Comparison of ENCODE assay signal across 9 cellular contexts in genomic region chr2:169131587-169132512, GRCh38.
DNase-seq lines count a peak whose midpoint lies in the region; ATAC-seq and TF ChIP-seq lines count a peak whose summit lies in the region.
"Had no signal": no experiment of that assay in that cellular context is flagged by ENCODE, and none has a peak within 500 bp of the region (broad histone marks: within the 10 kb centered on the region; RNA-seq: fewer than 3 reads in every experiment).

No MANE protein-coding gene starts in this region.

- POLR2A ChIA-PET in BJ (lab: Charles Lee) = no interaction called here

- H3K27me3 ChIP-seq in BJ (ENCODE audit: control insufficient read depth, insufficient read depth, low read length) (no peaks in the 10 kb centered on the region), lower lobe of right lung (ENCODE audit: low read depth) (no peaks in the 10 kb centered on the region)
- H3K27me3 ChIP-seq: SJCRH30 had no signal

- no peaks in the 10 kb centered on the region for H3K9me3 Mint-ChIP-seq in activated naive CD4-positive, alpha-beta T cell treated with anti-CD3 and anti-CD28 coated beads for 36 hours

- no peaks in the 10 kb centered on the region for H3K36me3 Mint-ChIP-seq in activated naive CD4-positive, alpha-beta T cell treated with anti-CD3 and anti-CD28 coated beads for 36 hours (ENCODE audit: low read depth)

- H3K27ac Mint-ChIP-seq in activated naive CD4-positive, alpha-beta T cell treated with anti-CD3 and anti-CD28 coated beads for 36 hours = no peak overlapping the region

- no peaks in the 10 kb centered on the region for H3K36me3 ChIP-seq in BJ (ENCODE audit: control insufficient read depth, insufficient read depth, low read length)
- no peaks in the 10 kb centered on the region for H3K36me3 ChIP-seq in lower lobe of right lung
- H3K36me3 ChIP-seq: SJCRH30 had no signal

- intact Hi-C loops in lower lobe of right lung (cut with DNase I) = no loop called here
- intact Hi-C loops in activated naive CD4-positive, alpha-beta T cell treated with anti-CD3 and anti-CD28 coated beads for 36 hours (cut with micrococcal nuclease) = loop anchor here (1.0 to 2.0 kb wide), 4 partner anchors 23 to 184 kb away; partner anchors contain the start of gene DHRS9

- H3K9me3 ChIP-seq in lower lobe of right lung = no peaks in the 10 kb centered on the region
- H3K9me3 ChIP-seq: SJCRH30 had no signal

- H3K4me1 ChIP-seq in lower lobe of right lung = no peaks in the 10 kb centered on the region
- H3K4me1 ChIP-seq: SJCRH30 had no signal

- H3K4me3 Mint-ChIP-seq in activated naive CD4-positive, alpha-beta T cell treated with anti-CD3 and anti-CD28 coated beads for 36 hours = no peak overlapping the region

- ATAC-seq in GM18517 (IDR thresholded peaks at IDR 0.05; ENCODE audit: unreplicated experiment) = peak; percentile 87
- ATAC-seq in HG03135 (IDR thresholded peaks at IDR 0.05; ENCODE audit: unreplicated experiment) = peak; percentile 80
- peak; percentile 59 to 62 for ATAC-seq in lower lobe of right lung
- ATAC-seq in GM19023 (IDR thresholded peaks at IDR 0.05; ENCODE audit: unreplicated experiment) = no peak

- CTCF ChIA-PET in BJ (lab: Yijun Ruan, JAX) = interaction anchor here (0.8 to 3.1 kb wide), 16 partner anchors 10 to 174 kb away, joined by 3 to 41 read pairs (median 6); no protein-coding TSS in a partner anchor
- CTCF ChIA-PET in activated naive CD4-positive, alpha-beta T cell treated with anti-CD3 and anti-CD28 coated beads for 36 hours (lab: Charles Lee) = interaction anchor here (0.6 to 3.7 kb wide), 30 partner anchors 9 to 918 kb away, joined by 3 to 102 read pairs (median 4); no protein-coding TSS in a partner anchor

- H3K27ac ChIP-seq in lower lobe of right lung = no peak overlapping the region
- H3K27ac ChIP-seq: SJCRH30 had no signal

- H3K27me3 Mint-ChIP-seq in activated naive CD4-positive, alpha-beta T cell treated with anti-CD3 and anti-CD28 coated beads for 36 hours (ENCODE audit: low read depth) = no peaks in the 10 kb centered on the region

- TF ChIP-seq CTCF in BJ (IDR thresholded peaks at IDR 0.05; ENCODE audit: insufficient read depth, low read depth, low read length) (peak; percentile 66), lower lobe of right lung (IDR thresholded peaks at IDR 0.05) (peak; percentile 80)

- no peaks in the 10 kb centered on the region for H3K4me1 Mint-ChIP-seq in activated naive CD4-positive, alpha-beta T cell treated with anti-CD3 and anti-CD28 coated beads for 36 hours (ENCODE audit: low read depth)

- no peak for DNase-seq in BJ (ENCODE audit: low read depth)
- peak; percentile 20 for DNase-seq in NCI-H774 (lab: John Stamatoyannopoulos, UW)
- peak; percentile 32 for DNase-seq in cerebellum (ENCODE audit: low spot score)
- DNase-seq in lower lobe of right lung = no peak
- no peak for DNase-seq in activated naive CD4-positive, alpha-beta T cell treated with anti-CD3 and anti-CD28 coated beads for 36 hours

- H3K4me3 ChIP-seq in BJ (ENCODE audit: low read depth, low read length) (no peak overlapping the region), lower lobe of right lung (no peak overlapping the region)
- H3K4me3 ChIP-seq: SJCRH30 had no signal

Comparison
In these comparisons a context has a peak if more than half of its experiments do, and no peak if none do; other contexts are left out.
1. DNase-seq: peak in NCI-H774 (single experiment) and cerebellum (single experiment); none in BJ (single experiment), lower lobe of right lung (single experiment) and activated naive CD4-positive, alpha-beta T cell treated with anti-CD3 and anti-CD28 coated beads for 36 hours (single experiment).